8 cellular contexts compared by ENCODE assay signal in the genomic region with DNA sequence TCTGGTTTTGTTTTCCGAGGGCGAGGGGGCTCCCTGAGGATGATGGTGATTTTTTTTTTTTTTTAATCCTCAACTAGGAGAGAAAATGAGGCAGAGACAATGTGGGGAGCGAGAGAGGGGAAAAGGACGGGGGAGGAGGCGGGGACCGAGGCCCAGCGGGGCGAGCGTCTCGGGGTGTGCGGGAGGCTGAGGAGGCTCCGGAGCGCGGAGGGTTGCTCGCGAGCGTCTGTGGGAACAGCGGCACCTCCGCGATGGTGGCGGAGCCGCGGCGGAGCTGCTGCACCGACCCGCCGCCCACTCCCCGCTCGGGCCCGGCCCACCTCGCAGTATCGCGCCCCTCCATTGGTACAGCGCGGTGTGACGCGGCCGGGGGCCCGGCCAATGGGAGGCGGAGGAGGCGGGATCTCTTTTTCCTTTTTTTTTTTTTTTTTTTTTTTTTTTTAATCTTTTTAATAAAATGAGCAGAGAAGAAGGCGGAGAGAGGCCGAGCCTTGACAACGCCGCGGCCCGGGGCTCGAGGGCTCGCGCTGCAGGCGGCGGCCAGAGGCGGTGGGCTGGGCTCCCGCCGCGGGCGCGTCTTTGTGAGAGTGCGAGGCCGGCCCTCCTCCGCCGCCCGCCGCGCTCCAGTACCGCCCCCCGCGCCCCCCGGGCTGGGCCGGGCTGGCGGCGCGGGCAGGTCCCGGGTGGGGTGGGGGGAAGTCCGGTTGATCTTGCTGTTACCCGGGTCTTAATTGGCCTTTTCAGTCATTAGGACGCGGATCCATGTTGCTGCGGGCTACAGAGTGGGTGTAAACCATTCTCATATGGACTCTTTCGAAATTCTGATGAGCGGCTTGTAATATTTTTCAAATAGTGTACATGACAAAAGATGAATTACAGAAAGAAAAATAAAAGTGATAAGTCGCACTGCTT. TPM values are rescaled to one million over a fixed set of nuclear protein-coding genes. Genes with fewer than 3 reads are reported as not detected.
DNase-seq lines count a peak whose midpoint lies in the region; ATAC-seq and TF ChIP-seq lines count a peak whose summit lies in the region.

Gene RERE (minus strand): TSS at position 228 of the 912 bp plus-strand sequence.

- no peaks in the 10 kb centered on the region for H3K9me3 Mint-ChIP-seq in IgD-negative memory B cell

- peaks cover 1% of the 10 kb centered on the region for H3K36me3 Mint-ChIP-seq in IgD-negative memory B cell

- DNase-seq in DMS153 treated with DMSO at 0.1 percent for 48 hours (lab: John Stamatoyannopoulos, UW; ENCODE audit: unreplicated experiment) = peak; percentile 98
- DNase-seq in activated T-cell treated with anti-CD3 and anti-CD28 coated beads, Interleukin-2, amount 50 U/mL, for 1 hour = peak; percentile 99
- peak; percentile 91 for DNase-seq in stimulated activated CD8-positive, alpha-beta memory T cell treated with anti-CD3 and anti-CD28 coated beads, Interleukin-7, amount 100 ng/mL, for 24 hours (ENCODE audit: low read depth)

- H3K4me3 Mint-ChIP-seq in IgD-negative memory B cell = peak within 1 kb of the TSS; percentile 89 to 99 (median 94)

- peak; percentile 84 for ATAC-seq in GM21576 (IDR thresholded peaks at IDR 0.05; ENCODE audit: unreplicated experiment)

- 1% methylated on average over 72 to 82 of the region's 82 CpGs for WGBS in esophagus, 2 donors

- H3K4me1 ChIP-seq in esophagus (ENCODE audit: control insufficient read depth in 2 of 2, insufficient read depth in 2 of 2, low read length in 1 of 2) (peaks cover 0 to 2% of the 10 kb centered on the region in 2 donors), muscle layer of duodenum (ENCODE audit: control insufficient read depth in 1 of 2, insufficient read depth in 2 of 2, low read length in 2 of 2) (peaks cover 17 to 30% of the 10 kb centered on the region in 2 donors)

- H3K9me3 ChIP-seq in esophagus (ENCODE audit: control insufficient read depth in 2 of 2, insufficient read depth in 1 of 2, low read depth in 1 of 2, low read length in 1 of 2) (no peaks in the 10 kb centered on the region), muscle layer of duodenum (ENCODE audit: control insufficient read depth in 1 of 2, low read length in 2 of 2) (no peaks in the 10 kb centered on the region)

- H3K4me1 Mint-ChIP-seq in IgD-negative memory B cell = peaks cover 30 to 45% (median 32%) of the 10 kb centered on the region in 3 donors

- peak within 1 kb of the TSS; percentile 76 to 91 for H3K4me3 ChIP-seq in esophagus (ENCODE audit: low read depth in 1 of 2, low read length in 2 of 2)
- H3K4me3 ChIP-seq in muscle layer of duodenum (ENCODE audit: low read depth in 1 of 2, low read length in 2 of 2) = peak within 1 kb of the TSS; percentile 87 to 88

- peaks cover 4% of the 10 kb centered on the region for H3K27me3 Mint-ChIP-seq in IgD-negative memory B cell

- peak within 1 kb of the TSS; percentile 91 to 99 (median 97) for H3K27ac Mint-ChIP-seq in IgD-negative memory B cell

- peak within 1 kb of the TSS; percentile 99 to 100 for H3K27ac ChIP-seq in esophagus (ENCODE audit: low read depth in 2 of 2, low read length in 1 of 2)
- H3K27ac ChIP-seq in muscle layer of duodenum (ENCODE audit: low read length) = peak within 1 kb of the TSS; percentile 97

- no peaks in the 10 kb centered on the region for H3K27me3 ChIP-seq in esophagus (ENCODE audit: control insufficient read depth in 1 of 2, insufficient read depth in 2 of 2, low read length in 2 of 2)
- H3K27me3 ChIP-seq in muscle layer of duodenum (ENCODE audit: low read depth, low read length) = no peaks in the 10 kb centered on the region

- H3K36me3 ChIP-seq in esophagus (ENCODE audit: control insufficient read depth in 2 of 2, insufficient read depth in 2 of 2, low read length in 1 of 2) (no peaks in the 10 kb centered on the region), muscle layer of duodenum (ENCODE audit: control insufficient read depth in 1 of 2, insufficient read depth in 2 of 2, low read length in 2 of 2) (no peaks in the 10 kb centered on the region)

TF ChIP-seq in PFSK-1, 5 proteins besides CTCF, POLR2A, EP300 and RAD21:
- TF ChIP-seq SIN3A (IDR thresholded peaks at IDR 0.05; ENCODE audit: borderline replicate concordance, insufficient read depth, low read length) (no peak), FOXP2 (optimal IDR thresholded peaks at IDR 0.05; ENCODE audit: borderline replicate concordance, extremely low read depth, extremely low read length, insufficient read depth) (peak; percentile 28), TAF1 (IDR thresholded peaks at IDR 0.05; ENCODE audit: borderline replicate concordance, insufficient read depth, low read length) (peak; percentile 92; the same call in 1 of the 2 replicates), POLR2AphosphoS5 (IDR thresholded peaks at IDR 0.05; ENCODE audit: low read depth, low read length) (peak; percentile 67)

RNA-seq across cellular contexts. Expression of gene RERE, which starts in this region (rescaled TPM):
- polyA plus RNA-seq in IgD-negative memory B cell = 24.9 TPM
- polyA plus RNA-seq in PFSK-1 (2012; ENCODE audit: insufficient read length, low read depth) = 88.7 TPM
- polyA plus RNA-seq in esophagus = 10 to 100 TPM; 14.0 to 24.4 TPM

Comparison
In these comparisons a context has a peak if more than half of its experiments do, and no peak if none do; other contexts are left out.
1. Peak in every context shown above with its lines: DNase-seq, ATAC-seq, H3K4me3 ChIP-seq and H3K27ac ChIP-seq.